ENCODE assay signal across 1 cellular context in genomic region chr20:32797160-32797468, GRCh38.
TF ChIP-seq lines count a peak whose summit lies in the region.

No MANE protein-coding gene starts in this region.

TF ChIP-seq in H1, 55 proteins besides CTCF, POLR2A, EP300 and RAD21:
- TF ChIP-seq POLR2AphosphoS5 (IDR thresholded peaks at IDR 0.05; ENCODE audit: low read depth, low read length): peak; percentile 25; the same call in 1 of the 2 replicates
- TF ChIP-seq E2F6 (IDR thresholded peaks at IDR 0.05): no peak
